ENCODE assay signal across 11 cellular contexts in the genomic region with DNA sequence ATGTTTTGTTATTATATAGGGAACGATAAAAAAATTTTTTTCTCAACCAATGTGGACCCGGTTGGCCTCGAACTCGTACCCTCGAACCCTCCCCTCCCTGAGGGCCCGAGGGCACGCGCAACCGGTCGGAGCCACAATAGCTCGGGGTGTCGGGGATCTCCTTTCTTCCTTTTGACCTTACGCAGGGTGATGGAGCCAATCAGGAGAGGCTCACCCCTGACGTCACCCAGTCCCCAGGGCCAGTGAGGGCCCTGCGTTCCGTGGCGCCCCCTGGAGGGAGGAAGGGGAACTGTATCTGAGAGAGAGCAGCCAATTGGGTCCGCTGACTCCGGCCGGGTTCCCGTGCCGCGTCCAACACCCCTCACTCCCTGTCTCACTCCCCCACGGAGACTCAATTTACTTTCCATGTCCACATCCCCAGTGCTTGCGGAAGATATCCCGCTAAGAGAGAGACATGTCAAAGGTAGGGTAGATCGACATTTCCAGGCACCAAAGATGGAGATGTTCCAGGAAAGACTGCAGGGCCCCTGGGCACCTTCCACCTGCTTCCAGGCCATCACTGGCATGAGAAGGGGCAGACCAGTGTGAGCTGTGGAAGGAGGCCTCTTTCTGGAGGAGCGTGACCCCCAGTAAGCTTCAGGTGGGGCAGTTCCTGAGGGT. TPM values are rescaled to one million over a fixed set of nuclear protein-coding genes. Genes with fewer than 3 reads are reported as not detected.
DNase-seq lines count a peak whose midpoint lies in the region; ATAC-seq and TF ChIP-seq lines count a peak whose summit lies in the region.
"Not testable (repeated sequence)": the region's sequence is repeated elsewhere in the genome, so short reads cannot be mapped to it uniquely, and the experiment has no call there.
"Had no signal": no experiment of that assay in that cellular context is flagged by ENCODE, and none has a peak within 500 bp of the region (broad histone marks: within the 10 kb centered on the region; RNA-seq: fewer than 3 reads in every experiment).

A gene (plus strand): TSS at position 249 of the 660 bp plus-strand sequence. CDS start 206 bp downstream, at position 455.

- intact Hi-C loops in Caco-2 (cut with micrococcal nuclease; ENCODE audit: unreplicated experiment); activated B cell treated with CpG ODN at 0.5 μM for 24 hours (cut with micrococcal nuclease); natural killer cell (cut with micrococcal nuclease): not testable (repeated sequence)

- peak; percentile 25 for ATAC-seq in activated B cell treated with CpG ODN at 0.5 μM for 24 hours (ENCODE audit: low read depth)
- peak in 2 of 3 donors; percentile 52 to 66 for ATAC-seq in natural killer cell

- H3K27me3 Mint-ChIP-seq in Caco-2 (ENCODE audit: insufficient read depth, unreplicated experiment); activated B cell treated with CpG ODN at 0.5 μM for 24 hours; natural killer cell (ENCODE audit: low read depth in 2 of 2): not testable (repeated sequence)

- peak; percentile 32 to 77 for TF ChIP-seq CTCF in Caco-2 (IDR thresholded peaks at IDR 0.05; ENCODE audit: insufficient read depth in 1 of 2, low read depth in 1 of 2, low read length in 1 of 2, severe bottlenecking in 1 of 2, unreplicated experiment in 1 of 2)
- TF ChIP-seq CTCF in activated B cell treated with CpG ODN at 0.5 μM for 24 hours (IDR thresholded peaks at IDR 0.05); natural killer cell (IDR thresholded peaks at IDR 0.05): not testable (repeated sequence)
- TF ChIP-seq CTCF in epithelial cell of proximal tubule (conservative IDR thresholded peaks at IDR 0.05; ENCODE audit: low read depth, low read length): peak; percentile 45

- not testable (repeated sequence) for BruUV-seq in Caco-2 (replicated peaks; lab: Mats Ljungman, UMichigan)

- not testable (repeated sequence) for H3K36me3 ChIP-seq in Caco-2 (ENCODE audit: control insufficient read depth, insufficient read depth, low read length)

- not testable (repeated sequence) for H3K4me1 ChIP-seq in Caco-2

- H3K9me3 ChIP-seq in Caco-2: not testable (repeated sequence)

- not testable (repeated sequence) for H3K4me1 Mint-ChIP-seq in Caco-2 (ENCODE audit: low read depth, unreplicated experiment); activated B cell treated with CpG ODN at 0.5 μM for 24 hours; natural killer cell

- not testable (repeated sequence) for H3K36me3 Mint-ChIP-seq in Caco-2 (ENCODE audit: insufficient read depth, unreplicated experiment); activated B cell treated with CpG ODN at 0.5 μM for 24 hours (ENCODE audit: low read depth); natural killer cell

- not testable (repeated sequence) for H3K27me3 ChIP-seq in Caco-2 (replicated peaks; ENCODE audit: control insufficient read depth, insufficient read depth, low read length)

- H3K4me3 ChIP-seq in Caco-2 (ENCODE audit: low read depth, low read length); epithelial cell of proximal tubule (ENCODE audit: low read depth, low read length): not testable (repeated sequence)

- DNase-seq in Caco-2 (peak; percentile 74 to 80), HuH-7 (ENCODE audit: low spot score) (peak; percentile 64), NCI-H748 (lab: John Stamatoyannopoulos, UW; ENCODE audit: unreplicated experiment) (peak; percentile 75), activated gamma-delta T cell treated with Interleukin-2 at 50 U/mL for 16 hours (peak; percentile 52)
- not testable (repeated sequence) for DNase-seq in activated B cell treated with CpG ODN at 0.5 μM for 24 hours; epithelial cell of proximal tubule (ENCODE audit: low read depth); natural killer cell
- DNase-seq in stimulated activated CD8-positive, alpha-beta memory T cell treated with anti-CD3 and anti-CD28 coated beads, Interleukin-7, amount 100 ng/mL, for 24 hours (ENCODE audit: low read depth): peak; percentile 40

- not testable (repeated sequence) for H3K9me3 Mint-ChIP-seq in Caco-2 (ENCODE audit: unreplicated experiment); activated B cell treated with CpG ODN at 0.5 μM for 24 hours; natural killer cell

- POLR2A ChIA-PET in Caco-2 (lab: Charles Lee); activated B cell treated with CpG ODN at 0.5 μM for 24 hours (lab: Charles Lee): not testable (repeated sequence)

- CTCF ChIA-PET in Caco-2 (lab: Charles Lee); activated B cell treated with CpG ODN at 0.5 μM for 24 hours (lab: Charles Lee): not testable (repeated sequence)

- peak within 1 kb of the TSS; percentile 55 for H3K27ac Mint-ChIP-seq in Caco-2 (ENCODE audit: unreplicated experiment)
- not testable (repeated sequence) for H3K27ac Mint-ChIP-seq in activated B cell treated with CpG ODN at 0.5 μM for 24 hours, natural killer cell

- peak within 1 kb of the TSS; percentile 36 for H3K4me3 Mint-ChIP-seq in Caco-2 (ENCODE audit: unreplicated experiment)
- not testable (repeated sequence) for H3K4me3 Mint-ChIP-seq in activated B cell treated with CpG ODN at 0.5 μM for 24 hours, natural killer cell

RNA-seq across cellular contexts. Expression of the gene that starts here (rescaled TPM):
- total RNA-seq in Caco-2 (2022) (not detected in 2 replicates), activated B cell treated with CpG ODN at 0.5 μM for 24 hours (not detected in 2 replicates), epithelial cell of proximal tubule (not detected in 2 replicates), natural killer cell (not detected)
- total RNA-seq: glomerular endothelial cell, HT-29, transverse colon had no signal

Comparison
In these comparisons a context has a peak if more than half of its experiments do, and no peak if none do; other contexts are left out.
1. Peak in DNase-seq in Caco-2; RNA of the gene not detected or under 1 TPM.
2. Peak in ATAC-seq in activated B cell treated with CpG ODN at 0.5 μM for 24 hours; RNA of the gene not detected or under 1 TPM.
3. Peak in ATAC-seq in natural killer cell; RNA of the gene not detected or under 1 TPM.